Comparison of ENCODE assay signal across 28 cellular contexts in genomic region chr21:31276663-31277062, GRCh38.
"Had no signal": no experiment of that assay in that cellular context is flagged by ENCODE, and none has a peak within 500 bp of the region (broad histone marks: within the 10 kb centered on the region; RNA-seq: fewer than 3 reads in every experiment).

No MANE protein-coding gene starts in this region.

- H3K4me3 ChIP-seq: left lung, lower lobe of right lung, ovary, prostate gland, sigmoid colon, spleen, suprapubic skin, thoracic aorta, tibial artery, upper lobe of right lung, uterus had no signal

- H3K27ac ChIP-seq: left lung, lower lobe of right lung, ovary, prostate gland, sigmoid colon, spleen, suprapubic skin, thoracic aorta, tibial artery, upper lobe of right lung, uterus had no signal

- H3K36me3 ChIP-seq: left lung, lower lobe of right lung, ovary, prostate gland, sigmoid colon, spleen, suprapubic skin, thoracic aorta, tibial artery, upper lobe of right lung, uterus had no signal

- H3K27me3 ChIP-seq: left lung, ovary, sigmoid colon, spleen, suprapubic skin, tibial artery, upper lobe of right lung, uterus had no signal

- H3K27ac Mint-ChIP-seq: immature natural killer cell; mesothelial cell of epicardium; naive B cell; natural killer cell; stimulated activated effector memory CD8-positive, alpha-beta T cell treated with anti-CD3 and anti-CD28 coated beads, Interleukin-12 subunit alpha, Interleukin-12 subunit beta, amount 100 ng/mL, for 72 hours; stimulated activated naive CD8-positive, alpha-beta T cell treated with anti-CD3 and anti-CD28 coated beads, Interleukin-15, Interleukin-2, amounts not matched to agents 100 ng/mL and 50 ng/mL, for 24 hours had no signal

- ATAC-seq: left colon; left lung; lower lobe of right lung; natural killer cell; right cardiac atrium; stimulated activated effector memory CD8-positive, alpha-beta T cell treated with anti-CD3 and anti-CD28 coated beads, Interleukin-12 subunit alpha, Interleukin-12 subunit beta, amount 100 ng/mL, for 72 hours; upper lobe of right lung had no signal

- DNase-seq: hypothalamus; immature natural killer cell; kidney; left colon; left lung; lower lobe of right lung; mammary epithelial cell; mesenchymal stem cell; naive B cell; natural killer cell; ovary; retina; right cardiac atrium; sigmoid colon; small intestine; spleen; stimulated activated CD4-positive, alpha-beta T cell treated with anti-CD3 and anti-CD28 coated beads, Interleukin-4, amount 100 ng/mL, for 24 hours; stimulated activated naive CD4-positive, alpha-beta T cell; tibial artery; upper lobe of right lung; uterus had no signal

- H3K4me3 Mint-ChIP-seq: immature natural killer cell; mesothelial cell of epicardium; naive B cell; natural killer cell; stimulated activated effector memory CD8-positive, alpha-beta T cell treated with anti-CD3 and anti-CD28 coated beads, Interleukin-12 subunit alpha, Interleukin-12 subunit beta, amount 100 ng/mL, for 72 hours; stimulated activated naive CD8-positive, alpha-beta T cell treated with anti-CD3 and anti-CD28 coated beads, Interleukin-15, Interleukin-2, amounts not matched to agents 100 ng/mL and 50 ng/mL, for 24 hours had no signal

- H3K4me1 Mint-ChIP-seq: mesothelial cell of epicardium, naive B cell had no signal

- H3K4me1 ChIP-seq: left lung, lower lobe of right lung, prostate gland, sigmoid colon, spleen, suprapubic skin, tibial artery, upper lobe of right lung, uterus had no signal

- FAIRE-seq: islet of Langerhans, kidney, small intestine had no signal

- H3K27me3 Mint-ChIP-seq: naive B cell; stimulated activated naive CD8-positive, alpha-beta T cell treated with anti-CD3 and anti-CD28 coated beads, Interleukin-15, Interleukin-2, amounts not matched to agents 100 ng/mL and 50 ng/mL, for 24 hours had no signal

- H3K9me3 ChIP-seq: left lung, lower lobe of right lung, ovary, prostate gland, sigmoid colon, suprapubic skin, thoracic aorta, tibial artery, upper lobe of right lung, uterus had no signal

- H3K9me3 Mint-ChIP-seq: immature natural killer cell; stimulated activated effector memory CD8-positive, alpha-beta T cell treated with anti-CD3 and anti-CD28 coated beads, Interleukin-12 subunit alpha, Interleukin-12 subunit beta, amount 100 ng/mL, for 72 hours; stimulated activated naive CD8-positive, alpha-beta T cell treated with anti-CD3 and anti-CD28 coated beads, Interleukin-15, Interleukin-2, amounts not matched to agents 100 ng/mL and 50 ng/mL, for 24 hours had no signal
